In the genomic region with DNA sequence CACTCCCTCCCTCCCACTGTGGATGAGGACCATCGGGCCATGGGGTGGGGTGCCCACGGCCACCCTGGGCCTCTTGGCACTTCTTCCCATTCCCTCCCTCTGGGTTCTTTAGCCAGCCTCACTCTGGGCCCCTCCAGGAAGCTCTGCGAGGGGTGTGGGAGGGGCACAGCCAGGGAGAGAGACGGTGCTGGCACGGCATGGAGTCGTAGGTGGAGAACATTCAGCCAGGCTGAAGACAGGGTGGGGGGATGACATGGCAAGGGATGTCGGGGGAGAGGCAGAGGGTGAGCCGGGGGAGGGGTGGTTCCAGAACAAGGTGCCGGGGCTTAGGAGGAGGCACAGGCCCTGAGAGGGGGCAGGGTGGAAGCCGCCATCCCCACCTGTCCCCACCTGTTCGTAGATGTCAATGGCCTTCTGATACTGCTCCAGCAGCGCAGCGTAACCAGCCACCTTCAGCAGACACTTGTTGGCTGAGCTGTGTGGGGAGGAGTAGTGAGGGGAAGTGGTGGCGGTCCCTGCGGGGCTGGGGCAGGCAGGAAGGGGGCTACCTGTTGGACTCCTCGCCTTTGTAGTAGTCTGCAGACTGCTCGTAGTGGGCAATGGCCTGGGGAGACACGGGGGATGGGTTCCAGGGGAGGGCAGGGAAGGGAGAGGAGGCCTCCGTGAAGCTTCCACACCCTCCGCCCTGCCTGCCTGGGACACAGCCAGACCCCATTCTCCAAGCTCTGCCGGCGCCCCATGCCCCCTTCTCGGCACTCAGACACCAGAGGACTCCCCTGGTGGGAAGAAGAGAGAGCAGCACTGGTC, we compare ENCODE assay signal across 1 cellular context.
TF ChIP-seq lines count a peak whose summit lies in the region.

No MANE protein-coding gene starts in this region.

TF ChIP-seq in H1, 55 proteins besides CTCF, POLR2A, EP300 and RAD21:
- TF ChIP-seq HDAC6 (IDR thresholded peaks at IDR 0.05; ENCODE audit: low read depth, low read length) (no peak), GABPA (IDR thresholded peaks at IDR 0.05; ENCODE audit: borderline replicate concordance, insufficient read depth, low read length) (no peak), YY1 (IDR thresholded peaks at IDR 0.05; ENCODE audit: low read depth, low read length) (no peak), SP1 (IDR thresholded peaks at IDR 0.05; ENCODE audit: low read depth, low read length) (no peak), RBBP5 (IDR thresholded peaks at IDR 0.05; ENCODE audit: borderline replicate concordance, low read depth, low read length) (no peak), CBX5 (IDR thresholded peaks at IDR 0.05; ENCODE audit: low read depth, low read length) (no peak), POU5F1 (IDR thresholded peaks at IDR 0.05; ENCODE audit: low read depth, low read length) (no peak)
